Comparison of ENCODE assay signal across 1 cellular context in genomic region chr3:129428020-129428381, GRCh38.
TF ChIP-seq lines count a peak whose summit lies in the region.

No MANE protein-coding gene starts in this region.

TF ChIP-seq in HepG2, 621 proteins besides CTCF, POLR2A, EP300 and RAD21:
- no peak for TF ChIP-seq ZNF577 (CRISPR knock-in tag; IDR thresholded peaks at IDR 0.05; ENCODE audit: borderline replicate concordance, low read depth)
- no peak for TF ChIP-seq TEAD2 (CRISPR knock-in tag; IDR thresholded peaks at IDR 0.05)
- TF ChIP-seq HOXA3 (CRISPR knock-in tag; IDR thresholded peaks at IDR 0.05): no peak
- no peak for TF ChIP-seq ZNF33A (CRISPR knock-in tag; IDR thresholded peaks at IDR 0.05; ENCODE audit: borderline replicate concordance)
- no peak for TF ChIP-seq ARNT2 (CRISPR knock-in tag; IDR thresholded peaks at IDR 0.05; ENCODE audit: low read depth)
- no peak for TF ChIP-seq SOX13 (IDR thresholded peaks at IDR 0.05)
- no peak for TF ChIP-seq SOX13 (CRISPR knock-in tag; conservative IDR thresholded peaks at IDR 0.05 in 1 of 2, IDR thresholded peaks at IDR 0.05 in 1 of 2)
- TF ChIP-seq IRF9 (CRISPR knock-in tag; IDR thresholded peaks at IDR 0.05; ENCODE audit: borderline replicate concordance): no peak
- no peak for TF ChIP-seq ZNF720 (CRISPR knock-in tag; IDR thresholded peaks at IDR 0.05)
- no peak for TF ChIP-seq ZNF629 (CRISPR knock-in tag; conservative IDR thresholded peaks at IDR 0.05)
- no peak for TF ChIP-seq ZNF17 (CRISPR knock-in tag; IDR thresholded peaks at IDR 0.05)
- no peak for TF ChIP-seq RFXAP (CRISPR knock-in tag; IDR thresholded peaks at IDR 0.05; ENCODE audit: borderline replicate concordance)
- TF ChIP-seq, protein P1, sequence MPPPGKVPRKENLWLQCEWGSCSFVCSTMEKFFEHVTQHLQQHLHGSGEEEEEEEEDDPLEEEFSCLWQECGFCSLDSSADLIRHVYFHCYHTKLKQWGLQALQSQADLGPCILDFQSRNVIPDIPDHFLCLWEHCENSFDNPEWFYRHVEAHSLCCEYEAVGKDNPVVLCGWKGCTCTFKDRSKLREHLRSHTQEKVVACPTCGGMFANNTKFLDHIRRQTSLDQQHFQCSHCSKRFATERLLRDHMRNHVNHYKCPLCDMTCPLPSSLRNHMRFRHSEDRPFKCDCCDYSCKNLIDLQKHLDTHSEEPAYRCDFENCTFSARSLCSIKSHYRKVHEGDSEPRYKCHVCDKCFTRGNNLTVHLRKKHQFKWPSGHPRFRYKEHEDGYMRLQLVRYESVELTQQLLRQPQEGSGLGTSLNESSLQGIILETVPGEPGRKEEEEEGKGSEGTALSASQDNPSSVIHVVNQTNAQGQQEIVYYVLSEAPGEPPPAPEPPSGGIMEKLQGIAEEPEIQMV (CRISPR knock-in tag; IDR thresholded peaks at IDR 0.05; ENCODE audit: low read depth): no peak
